ENCODE assay signal across 28 cellular contexts in genomic region chr4:103272174-103272573, GRCh38.
"Had no signal": no experiment of that assay in that cellular context is flagged by ENCODE, and none has a peak within 500 bp of the region (broad histone marks: within the 10 kb centered on the region; RNA-seq: fewer than 3 reads in every experiment).

No MANE protein-coding gene starts in this region.

- H3K27ac ChIP-seq: adrenal gland, breast epithelium, Peyer's patch, RWPE1, SJCRH30, WERI-Rb-1 had no signal

- ATAC-seq: activated CD4-positive, alpha-beta T cell treated with anti-CD3 and anti-CD28 coated beads for 36 hours; activated CD8-positive, alpha-beta T cell treated with anti-CD3 and anti-CD28 coated beads for 36 hours; activated T-cell treated with anti-CD3 and anti-CD28 coated beads, Interleukin-2, amount 50 U/mL, for 72 hours had no signal

- H3K4me1 ChIP-seq: adrenal gland, breast epithelium, Peyer's patch had no signal

- DNase-seq: activated CD4-positive, alpha-beta T cell treated with anti-CD3 and anti-CD28 coated beads for 36 hours; activated CD8-positive, alpha-beta memory T cell treated with anti-CD3 and anti-CD28 coated beads, Interleukin-2, amount 50 U/mL, for 4 hours; activated CD8-positive, alpha-beta T cell treated with anti-CD3 and anti-CD28 coated beads for 36 hours; activated naive CD4-positive, alpha-beta T cell treated with anti-CD3 and anti-CD28 coated beads, Interleukin-2, amount 50 U/mL, for 16 hours; activated naive CD8-positive, alpha-beta T cell treated with anti-CD3 and anti-CD28 coated beads, Interleukin-2, amount 10 ng/mL, durations not matched to agents 7 days and 5 days; activated T-cell treated with anti-CD3 and anti-CD28 coated beads, Interleukin-2, amount 50 U/mL, for 72 hours; adrenal gland; anterior cingulate cortex; central memory CD4-positive, alpha-beta T cell; Kasumi-1; KBM-7; NCI-H1092; NCI-H1417; NCI-H1694; NCI-H2171; NCI-H2227 treated with DMSO at 0.1 percent for 48 hours; NCI-H446 treated with DMSO at 0.1 percent for 48 hours; NCI-H524 treated with DMSO at 0.1 percent for 48 hours; NCI-H774; NK-92 treated with Interleukin-12 subunit alpha and Interleukin-12 subunit beta, amount 100 ng/mL, for 24 hours; Peyer's patch; Right ventricle myocardium superior; SJCRH30; SK-N-SH; T-helper 1 cell; WERI-Rb-1 had no signal

- H3K4me3 ChIP-seq: adrenal gland, breast epithelium, Peyer's patch, SJCRH30 had no signal

- H3K9me3 ChIP-seq: adrenal gland, Peyer's patch, SJCRH30, SK-N-SH had no signal

- H3K27me3 ChIP-seq: adrenal gland, breast epithelium, Peyer's patch, SJCRH30 had no signal

- H3K36me3 ChIP-seq: adrenal gland, breast epithelium, Peyer's patch, SJCRH30, WERI-Rb-1 had no signal
